ENCODE assay signal across 2 cellular contexts in genomic region chr13:41306271-41307150, GRCh38.
TF ChIP-seq lines count a peak whose summit lies in the region.

No MANE protein-coding gene starts in this region.

TF ChIP-seq in SK-N-SH, 30 proteins besides CTCF, POLR2A, EP300 and RAD21 (continued from another document):
- TF ChIP-seq TEAD4 (IDR thresholded peaks at IDR 0.05; ENCODE audit: borderline replicate concordance, insufficient read depth) (no peak), TAF1 (IDR thresholded peaks at IDR 0.05; ENCODE audit: borderline replicate concordance, low read depth, low read length) (no peak), ELF1 (IDR thresholded peaks at IDR 0.05) (no peak), FOSL2 (IDR thresholded peaks at IDR 0.05; ENCODE audit: borderline replicate concordance, low read depth) (no peak), RXRA (IDR thresholded peaks at IDR 0.05; ENCODE audit: borderline replicate concordance, low read depth) (no peak), SIN3A (IDR thresholded peaks at IDR 0.05; ENCODE audit: borderline replicate concordance, low read depth, low read length) (no peak), NRF1 (IDR thresholded peaks at IDR 0.05; ENCODE audit: low read depth, low read length) (no peak), SMC3 (IDR thresholded peaks at IDR 0.05; ENCODE audit: low read depth, low read length) (no peak), YY1 (IDR thresholded peaks at IDR 0.05; ENCODE audit: low read depth) (no peak), REST (IDR thresholded peaks at IDR 0.05; ENCODE audit: low read depth, low read length) (no peak), IRF3 (IDR thresholded peaks at IDR 0.05; ENCODE audit: low read depth, low read length) (no peak)
- TF ChIP-seq, protein P1, sequence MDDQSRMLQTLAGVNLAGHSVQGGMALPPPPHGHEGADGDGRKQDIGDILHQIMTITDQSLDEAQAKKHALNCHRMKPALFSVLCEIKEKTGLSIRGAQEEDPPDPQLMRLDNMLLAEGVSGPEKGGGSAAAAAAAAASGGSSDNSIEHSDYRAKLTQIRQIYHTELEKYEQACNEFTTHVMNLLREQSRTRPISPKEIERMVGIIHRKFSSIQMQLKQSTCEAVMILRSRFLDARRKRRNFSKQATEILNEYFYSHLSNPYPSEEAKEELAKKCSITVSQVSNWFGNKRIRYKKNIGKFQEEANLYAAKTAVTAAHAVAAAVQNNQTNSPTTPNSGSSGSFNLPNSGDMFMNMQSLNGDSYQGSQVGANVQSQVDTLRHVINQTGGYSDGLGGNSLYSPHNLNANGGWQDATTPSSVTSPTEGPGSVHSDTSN (IDR thresholded peaks at IDR 0.05) = no peak
- TF ChIP-seq, protein P2, sequence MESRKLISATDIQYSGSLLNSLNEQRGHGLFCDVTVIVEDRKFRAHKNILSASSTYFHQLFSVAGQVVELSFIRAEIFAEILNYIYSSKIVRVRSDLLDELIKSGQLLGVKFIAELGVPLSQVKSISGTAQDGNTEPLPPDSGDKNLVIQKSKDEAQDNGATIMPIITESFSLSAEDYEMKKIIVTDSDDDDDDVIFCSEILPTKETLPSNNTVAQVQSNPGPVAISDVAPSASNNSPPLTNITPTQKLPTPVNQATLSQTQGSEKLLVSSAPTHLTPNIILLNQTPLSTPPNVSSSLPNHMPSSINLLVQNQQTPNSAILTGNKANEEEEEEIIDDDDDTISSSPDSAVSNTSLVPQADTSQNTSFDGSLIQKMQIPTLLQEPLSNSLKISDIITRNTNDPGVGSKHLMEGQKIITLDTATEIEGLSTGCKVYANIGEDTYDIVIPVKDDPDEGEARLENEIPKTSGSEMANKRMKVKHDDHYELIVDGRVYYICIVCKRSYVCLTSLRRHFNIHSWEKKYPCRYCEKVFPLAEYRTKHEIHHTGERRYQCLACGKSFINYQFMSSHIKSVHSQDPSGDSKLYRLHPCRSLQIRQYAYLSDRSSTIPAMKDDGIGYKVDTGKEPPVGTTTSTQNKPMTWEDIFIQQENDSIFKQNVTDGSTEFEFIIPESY (IDR thresholded peaks at IDR 0.05; ENCODE audit: borderline replicate concordance, low read depth) = no peak
- TF ChIP-seq, protein P3, sequence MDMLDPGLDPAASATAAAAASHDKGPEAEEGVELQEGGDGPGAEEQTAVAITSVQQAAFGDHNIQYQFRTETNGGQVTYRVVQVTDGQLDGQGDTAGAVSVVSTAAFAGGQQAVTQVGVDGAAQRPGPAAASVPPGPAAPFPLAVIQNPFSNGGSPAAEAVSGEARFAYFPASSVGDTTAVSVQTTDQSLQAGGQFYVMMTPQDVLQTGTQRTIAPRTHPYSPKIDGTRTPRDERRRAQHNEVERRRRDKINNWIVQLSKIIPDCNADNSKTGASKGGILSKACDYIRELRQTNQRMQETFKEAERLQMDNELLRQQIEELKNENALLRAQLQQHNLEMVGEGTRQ (IDR thresholded peaks at IDR 0.05; ENCODE audit: borderline replicate concordance, low read depth, low read length) = no peak

TF ChIP-seq in endothelial cell of umbilical vein, 7 proteins besides CTCF, POLR2A, EP300 and RAD21 (continued from another document):
- no peak for TF ChIP-seq POLR2AphosphoS5 (IDR thresholded peaks at IDR 0.05; ENCODE audit: insufficient read depth, low read depth, low read length)
